Comparison of ENCODE assay signal across 2 cellular contexts in the genomic region with DNA sequence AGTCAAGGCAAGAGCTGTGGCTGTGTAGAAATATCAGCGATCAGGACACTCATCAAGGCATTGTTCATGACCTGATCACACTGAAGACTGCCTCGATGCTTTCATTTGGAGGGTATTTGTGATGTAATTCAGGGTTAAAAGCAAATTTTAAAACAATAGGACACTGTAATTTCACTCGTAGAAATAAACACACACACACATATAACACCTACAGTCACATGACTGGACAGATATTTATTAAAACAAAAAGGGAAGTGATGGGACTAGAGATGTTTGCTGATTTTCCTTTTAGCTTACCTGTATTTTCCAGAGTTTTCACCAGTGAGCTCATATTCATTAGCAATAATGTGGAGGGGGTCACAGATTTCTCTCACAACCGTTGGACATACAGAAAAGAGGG.
TF ChIP-seq lines count a peak whose summit lies in the region.

No MANE protein-coding gene starts in this region.

TF ChIP-seq in HEK293, 187 proteins besides CTCF, POLR2A, EP300 and RAD21:
- TF ChIP-seq ZNF677 (tag by site-specific recombination; IDR thresholded peaks at IDR 0.05): no peak

TF ChIP-seq in endothelial cell of umbilical vein, 7 proteins besides CTCF, POLR2A, EP300 and RAD21:
- TF ChIP-seq EZH2 (IDR thresholded peaks at IDR 0.05; ENCODE audit: borderline replicate concordance, low read depth, low read length, severe bottlenecking) (no peak), FOS (IDR thresholded peaks at IDR 0.05; ENCODE audit: borderline replicate concordance, insufficient read depth, low read length) (no peak), GATA2 (IDR thresholded peaks at IDR 0.05; ENCODE audit: insufficient read depth, insufficient read length, low read depth, low read length) (no peak), JUN (IDR thresholded peaks at IDR 0.05; ENCODE audit: borderline replicate concordance, insufficient read depth, insufficient read length, low read depth) (no peak), POLR2AphosphoS5 (IDR thresholded peaks at IDR 0.05; ENCODE audit: insufficient read depth, low read depth, low read length) (no peak), MYC (IDR thresholded peaks at IDR 0.05; ENCODE audit: low read depth, low read length) (no peak)
- TF ChIP-seq, protein P1, sequence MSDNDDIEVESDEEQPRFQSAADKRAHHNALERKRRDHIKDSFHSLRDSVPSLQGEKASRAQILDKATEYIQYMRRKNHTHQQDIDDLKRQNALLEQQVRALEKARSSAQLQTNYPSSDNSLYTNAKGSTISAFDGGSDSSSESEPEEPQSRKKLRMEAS (IDR thresholded peaks at IDR 0.05; ENCODE audit: insufficient read depth, insufficient read length): no peak
